In genomic region chr9:101449071-101449721, GRCh38 we compare ENCODE assay signal across 8 cellular contexts. TPM values are rescaled to one million over a fixed set of nuclear protein-coding genes. Genes with fewer than 3 reads are reported as not detected.
A peak's percentile ranks its signal among the peaks of the same experiment; 100 is the strongest.
DNase-seq lines count a peak whose midpoint lies in the region; ATAC-seq and TF ChIP-seq lines count a peak whose summit lies in the region.

No MANE protein-coding gene starts in this region.

- peaks cover 12% of the 10 kb centered on the region for H3K4me1 Mint-ChIP-seq in activated T-cell treated with anti-CD3 and anti-CD28 coated beads, Interleukin-2, amount 50 U/mL, for 72 hours (ENCODE audit: low read depth)
- peaks cover 14% of the 10 kb centered on the region for H3K4me1 Mint-ChIP-seq in stimulated activated effector memory CD8-positive, alpha-beta T cell treated with anti-CD3 and anti-CD28 coated beads, Interleukin-12 subunit alpha, Interleukin-12 subunit beta, amount 100 ng/mL, for 72 hours

- H3K4me3 Mint-ChIP-seq in activated T-cell treated with anti-CD3 and anti-CD28 coated beads, Interleukin-2, amount 50 U/mL, for 72 hours, result peak overlapping the region; percentile 81 to 94
- H3K4me3 Mint-ChIP-seq in stimulated activated effector memory CD8-positive, alpha-beta T cell treated with anti-CD3 and anti-CD28 coated beads, Interleukin-12 subunit alpha, Interleukin-12 subunit beta, amount 100 ng/mL, for 72 hours, result peak overlapping the region; percentile 62

- H3K9ac ChIP-seq in mucosa of rectum (ENCODE audit: low read depth in 1 of 2, low read length in 2 of 2), result peak overlapping the region; percentile 26 to 68

- no peak for TF ChIP-seq EP300 in esophagus muscularis mucosa (IDR thresholded peaks at IDR 0.05)

- peaks cover 0 to 5% of the 10 kb centered on the region in 2 donors for H3K9me3 Mint-ChIP-seq in activated T-cell treated with anti-CD3 and anti-CD28 coated beads, Interleukin-2, amount 50 U/mL, for 72 hours
- no peaks in the 10 kb centered on the region for H3K9me3 Mint-ChIP-seq in stimulated activated effector memory CD8-positive, alpha-beta T cell treated with anti-CD3 and anti-CD28 coated beads, Interleukin-12 subunit alpha, Interleukin-12 subunit beta, amount 100 ng/mL, for 72 hours

- H3K27ac ChIP-seq in esophagus muscularis mucosa (replicated peaks in 1 of 4), result peak overlapping the region; percentile 47 to 69 (median 66)
- H3K27ac ChIP-seq in mucosa of rectum (ENCODE audit: low read depth in 2 of 2, low read length in 2 of 2), result peak overlapping the region; percentile 46 to 72

- WGBS in esophagus muscularis mucosa, result 2% methylated on average over 30 of the region's 40 CpGs

- H3K4me1 ChIP-seq in esophagus muscularis mucosa, result peaks cover 0 to 14% (median 6%) of the 10 kb centered on the region in 4 donors
- H3K4me1 ChIP-seq in mucosa of rectum (ENCODE audit: control insufficient read depth in 2 of 2, insufficient read depth in 2 of 2, low read length in 2 of 2), result peaks cover 4 to 5% of the 10 kb centered on the region in 2 donors

- no peaks in the 10 kb centered on the region for H3K9me3 ChIP-seq in esophagus muscularis mucosa
- H3K9me3 ChIP-seq in mucosa of rectum (ENCODE audit: control insufficient read depth in 2 of 2, low read length in 2 of 2), result no peaks in the 10 kb centered on the region

- intact Hi-C loops in esophagus muscularis mucosa (cut with DNase I), result no loop called here

- H3K36me3 ChIP-seq in esophagus muscularis mucosa (no peaks in the 10 kb centered on the region), mucosa of rectum (ENCODE audit: control insufficient read depth in 2 of 2, insufficient read depth in 2 of 2, low read length in 2 of 2) (no peaks in the 10 kb centered on the region)

- peak; percentile 91 for DNase-seq in DMS 273 (lab: John Stamatoyannopoulos, UW; ENCODE audit: unreplicated experiment)
- DNase-seq in HT1080 (ENCODE audit: low read depth), result peak; percentile 71
- DNase-seq in NOMO-1 treated with dmso at 0.1 percent for 144 hours (lab: John Stamatoyannopoulos, UW; ENCODE audit: unreplicated experiment), result peak; percentile 51
- peak; percentile 68 to 72 for DNase-seq in activated T-cell treated with anti-CD3 and anti-CD28 coated beads, Interleukin-2, amount 50 U/mL, for 72 hours
- no peak for DNase-seq in esophagus muscularis mucosa (ENCODE audit: extremely low spot score)
- DNase-seq in stimulated activated effector memory CD8-positive, alpha-beta T cell treated with anti-CD3 and anti-CD28 coated beads, Interleukin-12 subunit alpha, Interleukin-12 subunit beta, amount 100 ng/mL, for 72 hours (ENCODE audit: low spot score in 2 of 2), result peak; percentile 39 to 69

- H3K27me3 ChIP-seq in esophagus muscularis mucosa (peaks cover 0 to 8% (median 0%) of the 10 kb centered on the region in 4 donors), mucosa of rectum (ENCODE audit: control insufficient read depth in 2 of 2, insufficient read depth in 2 of 2, low read length in 2 of 2) (no peaks in the 10 kb centered on the region)

- H3K36me3 Mint-ChIP-seq in activated T-cell treated with anti-CD3 and anti-CD28 coated beads, Interleukin-2, amount 50 U/mL, for 72 hours (ENCODE audit: insufficient read depth in 2 of 2), result peaks cover 0 to 3% of the 10 kb centered on the region in 2 donors
- no peaks in the 10 kb centered on the region for H3K36me3 Mint-ChIP-seq in stimulated activated effector memory CD8-positive, alpha-beta T cell treated with anti-CD3 and anti-CD28 coated beads, Interleukin-12 subunit alpha, Interleukin-12 subunit beta, amount 100 ng/mL, for 72 hours

- ATAC-seq in GM21423 (IDR thresholded peaks at IDR 0.05; ENCODE audit: unreplicated experiment), result peak; percentile 98
- peak; percentile 98 for ATAC-seq in activated T-cell treated with anti-CD3 and anti-CD28 coated beads, Interleukin-2, amount 50 U/mL, for 72 hours (replicated peaks in 1 of 2)
- peak; percentile 97 for ATAC-seq in stimulated activated effector memory CD8-positive, alpha-beta T cell treated with anti-CD3 and anti-CD28 coated beads, Interleukin-12 subunit alpha, Interleukin-12 subunit beta, amount 100 ng/mL, for 72 hours

- H3K4me3 ChIP-seq in esophagus muscularis mucosa, result peak overlapping the region; percentile 54 to 72 (median 59)
- peak overlapping the region; percentile 71 to 84 for H3K4me3 ChIP-seq in mucosa of rectum (ENCODE audit: low read length in 2 of 2)

- H3K27me3 Mint-ChIP-seq in activated T-cell treated with anti-CD3 and anti-CD28 coated beads, Interleukin-2, amount 50 U/mL, for 72 hours (ENCODE audit: low read depth), result peaks cover 64% of the 10 kb centered on the region

- TF ChIP-seq POLR2A in esophagus muscularis mucosa (IDR thresholded peaks at IDR 0.05; ENCODE audit: low read depth), result no peak

- TF ChIP-seq CTCF in esophagus muscularis mucosa (IDR thresholded peaks at IDR 0.05), result peak; percentile 51 to 68 (median 56)

- H3K27ac Mint-ChIP-seq in activated T-cell treated with anti-CD3 and anti-CD28 coated beads, Interleukin-2, amount 50 U/mL, for 72 hours, result no peak overlapping the region
- peak overlapping the region; percentile 20 for H3K27ac Mint-ChIP-seq in stimulated activated effector memory CD8-positive, alpha-beta T cell treated with anti-CD3 and anti-CD28 coated beads, Interleukin-12 subunit alpha, Interleukin-12 subunit beta, amount 100 ng/mL, for 72 hours

RNA-seq across cellular contexts. Expression of gene ALDOB, which starts 13.6 kb away (rescaled TPM):
- not detected in 2 replicates for total RNA-seq in HT1080 (2014; rRNA removed; shearing (Covaris generic))
- not detected in 2 replicates for polyA plus RNA-seq in HT1080 (2015; cell fraction: cytosol; rRNA removed)
- not detected in 2 replicates for polyA plus RNA-seq in HT1080 (2015; cell fraction: nucleus; rRNA removed)
- total RNA-seq in activated T-cell treated with anti-CD3 and anti-CD28 coated beads, Interleukin-2, amount 50 U/mL, for 72 hours, result not detected
- under 1 TPM in 2 of 4 donors, not detected in 2; 0.23 to 0.33 TPM for total RNA-seq in esophagus muscularis mucosa

RNA-seq across cellular contexts. Expression of gene ZNF189, which starts 50.5 kb away (rescaled TPM):
- total RNA-seq in HT1080 (2014; rRNA removed; shearing (Covaris generic)), result 6.8 and 7.8 TPM in 2 replicates
- polyA plus RNA-seq in HT1080 (2015; cell fraction: cytosol; rRNA removed), result 6.1 and 7.3 TPM in 2 replicates
- 14.2 and 14.6 TPM in 2 replicates for polyA plus RNA-seq in HT1080 (2015; cell fraction: nucleus; rRNA removed)
- 1 to 10 TPM; 8.3 to 9.0 TPM for total RNA-seq in activated T-cell treated with anti-CD3 and anti-CD28 coated beads, Interleukin-2, amount 50 U/mL, for 72 hours
- 10 to 100 TPM; 16.7 to 19.6 (median 18.6) TPM for total RNA-seq in esophagus muscularis mucosa

RNA-seq across cellular contexts. Expression of gene MRPL50, which starts 50.8 kb away (rescaled TPM):
- 23.0 and 25.2 TPM in 2 replicates for total RNA-seq in HT1080 (2014; rRNA removed; shearing (Covaris generic))
- polyA plus RNA-seq in HT1080 (2015; cell fraction: cytosol; rRNA removed), result 15.7 and 16.1 TPM in 2 replicates
- 14.8 and 15.3 TPM in 2 replicates for polyA plus RNA-seq in HT1080 (2015; cell fraction: nucleus; rRNA removed)
- total RNA-seq in activated T-cell treated with anti-CD3 and anti-CD28 coated beads, Interleukin-2, amount 50 U/mL, for 72 hours, result 10 to 100 TPM; 11.6 to 11.8 TPM
- total RNA-seq in esophagus muscularis mucosa, result 10 to 100 TPM in 2 of 4 donors, 1 to 10 TPM in 2; 8.3 to 12.9 (median 10.4) TPM
